Comparison of ENCODE assay signal across 1 cellular context in genomic region chr2:222300725-222301295, GRCh38.
A peak's percentile ranks its signal among the peaks of the same experiment; 100 is the strongest.
TF ChIP-seq lines count a peak whose summit lies in the region.

No MANE protein-coding gene starts in this region.

TF ChIP-seq in GM23338, 12 proteins besides CTCF, POLR2A, EP300 and RAD21:
- no peak for TF ChIP-seq ZNF331 (CRISPR knock-in tag; IDR thresholded peaks at IDR 0.05; ENCODE audit: low read depth)
- TF ChIP-seq STAT1 (IDR thresholded peaks at IDR 0.05; ENCODE audit: unreplicated experiment) = no peak
- peak; percentile 60 for TF ChIP-seq EZH2phosphoT487 (IDR thresholded peaks at IDR 0.05; ENCODE audit: unreplicated experiment)
- TF ChIP-seq EZH2 (IDR thresholded peaks at IDR 0.05; ENCODE audit: low read depth, unreplicated experiment) = peak; percentile 95
